ENCODE assay signal across 23 cellular contexts in genomic region chr2:95357717-95358280, GRCh38. TPM values are rescaled to one million over a fixed set of nuclear protein-coding genes. Genes with fewer than 3 reads are reported as not detected.
DNase-seq lines count a peak whose midpoint lies in the region; ATAC-seq and TF ChIP-seq lines count a peak whose summit lies in the region.
"Had no signal": no experiment of that assay in that cellular context is flagged by ENCODE, and none has a peak within 500 bp of the region (broad histone marks: within the 10 kb centered on the region; RNA-seq: fewer than 3 reads in every experiment).

No MANE protein-coding gene starts in this region.

- no peak for TF ChIP-seq POLR2A in sigmoid colon (IDR thresholded peaks at IDR 0.05)

- H3K4me3 Mint-ChIP-seq in natural killer cell treated with Interleukin-12 subunit alpha and Interleukin-12 subunit beta and Interleukin-15 and Interleukin-18, amount 100 ng/mL, for 72 hours = no peak overlapping the region
- no peak overlapping the region for H3K4me3 Mint-ChIP-seq in natural killer cell
- H3K4me3 Mint-ChIP-seq: B cell; CD4-positive, CD25-positive, alpha-beta regulatory T cell; IgD-negative memory B cell had no signal

- no peak for ATAC-seq in natural killer cell treated with Interleukin-12 subunit alpha and Interleukin-12 subunit beta and Interleukin-15 and Interleukin-18, amount 100 ng/mL, for 72 hours
- ATAC-seq in natural killer cell (no peak), GM19467 (IDR thresholded peaks at IDR 0.05; ENCODE audit: unreplicated experiment) (no peak)

- peak; percentile 39 for DNase-seq in natural killer cell treated with Interleukin-12 subunit alpha and Interleukin-12 subunit beta and Interleukin-15 and Interleukin-18, amount 100 ng/mL, for 72 hours (ENCODE audit: low spot score)
- DNase-seq in natural killer cell (no peak), islet precursor cell (peak; percentile 21), sigmoid colon (peak; percentile 36), NCI-H128 (lab: John Stamatoyannopoulos, UW; ENCODE audit: unreplicated experiment) (no peak), hepatic stellate cell (ENCODE audit: low spot score) (no peak)
- DNase-seq: ACHN; Caco-2; CD4-positive, CD25-positive, alpha-beta regulatory T cell; EL; HCEC 1CT; Kasumi-1; NCI-H1105 treated with DMSO at 0.1 percent for 48 hours; NCI-H1930; NCI-H2171; NCI-H446 treated with DMSO at 0.1 percent for 48 hours; NK-92 treated with Interleukin-12 subunit alpha and Interleukin-12 subunit beta, amount 100 ng/mL, for 24 hours; OCI-M1; RPMI8226; SJCRH30 had no signal

- no peaks in the 10 kb centered on the region for H3K36me3 ChIP-seq in sigmoid colon
- H3K36me3 ChIP-seq: SJCRH30 had no signal

- peaks cover 2 to 13% of the 10 kb centered on the region in 2 donors for H3K27me3 Mint-ChIP-seq in natural killer cell treated with Interleukin-12 subunit alpha and Interleukin-12 subunit beta and Interleukin-15 and Interleukin-18, amount 100 ng/mL, for 72 hours
- peaks cover 0 to 3% of the 10 kb centered on the region in 2 donors for H3K27me3 Mint-ChIP-seq in natural killer cell (ENCODE audit: low read depth in 2 of 2)
- H3K27me3 Mint-ChIP-seq: CD4-positive, CD25-positive, alpha-beta regulatory T cell had no signal

- 86 to 89% methylated on average over 6 of the region's 6 CpGs for WGBS in sigmoid colon, 2 donors

- H3K27ac Mint-ChIP-seq in natural killer cell treated with Interleukin-12 subunit alpha and Interleukin-12 subunit beta and Interleukin-15 and Interleukin-18, amount 100 ng/mL, for 72 hours = no peak overlapping the region
- no peak overlapping the region for H3K27ac Mint-ChIP-seq in natural killer cell
- H3K27ac Mint-ChIP-seq: B cell; CD4-positive, CD25-positive, alpha-beta regulatory T cell; IgD-negative memory B cell had no signal

- H3K9me3 ChIP-seq in sigmoid colon = no peaks in the 10 kb centered on the region
- H3K9me3 ChIP-seq: Caco-2, SJCRH30 had no signal

- H3K27ac ChIP-seq in sigmoid colon = no peak overlapping the region
- H3K27ac ChIP-seq: SJCRH30 had no signal

- peaks cover 4% of the 10 kb centered on the region for H3K9me3 Mint-ChIP-seq in natural killer cell treated with Interleukin-12 subunit alpha and Interleukin-12 subunit beta and Interleukin-15 and Interleukin-18, amount 100 ng/mL, for 72 hours
- no peaks in the 10 kb centered on the region for H3K9me3 Mint-ChIP-seq in natural killer cell
- H3K9me3 Mint-ChIP-seq: CD4-positive, CD25-positive, alpha-beta regulatory T cell had no signal

- peaks cover 0 to 9% (median 0%) of the 10 kb centered on the region in 4 donors for H3K4me1 ChIP-seq in sigmoid colon
- H3K4me1 ChIP-seq: Caco-2, SJCRH30 had no signal

- peaks cover 0 to 4% of the 10 kb centered on the region in 2 donors for H3K4me1 Mint-ChIP-seq in natural killer cell treated with Interleukin-12 subunit alpha and Interleukin-12 subunit beta and Interleukin-15 and Interleukin-18, amount 100 ng/mL, for 72 hours (ENCODE audit: low read depth in 2 of 2)
- no peaks in the 10 kb centered on the region for H3K4me1 Mint-ChIP-seq in natural killer cell
- H3K4me1 Mint-ChIP-seq: B cell; CD4-positive, CD25-positive, alpha-beta regulatory T cell; IgD-negative memory B cell had no signal

- TF ChIP-seq CTCF in natural killer cell (IDR thresholded peaks at IDR 0.05) = no peak
- TF ChIP-seq CTCF in sigmoid colon (IDR thresholded peaks at IDR 0.05) = no peak

- no peaks in the 10 kb centered on the region for H3K27me3 ChIP-seq in sigmoid colon
- H3K27me3 ChIP-seq: SJCRH30 had no signal

- no peaks in the 10 kb centered on the region for H3K36me3 Mint-ChIP-seq in natural killer cell treated with Interleukin-12 subunit alpha and Interleukin-12 subunit beta and Interleukin-15 and Interleukin-18, amount 100 ng/mL, for 72 hours
- H3K36me3 Mint-ChIP-seq in natural killer cell = no peaks in the 10 kb centered on the region
- H3K36me3 Mint-ChIP-seq: CD4-positive, CD25-positive, alpha-beta regulatory T cell; IgD-negative memory B cell had no signal

- intact Hi-C loops in natural killer cell (cut with micrococcal nuclease) = no loop called here
- intact Hi-C loops in sigmoid colon (cut with DNase I) = no loop called here

- no peak for TF ChIP-seq EP300 in sigmoid colon (IDR thresholded peaks at IDR 0.05)

- H3K4me3 ChIP-seq in sigmoid colon = no peak overlapping the region
- H3K4me3 ChIP-seq: SJCRH30 had no signal

RNA-seq across cellular contexts. Expression of gene FAHD2A, which starts 44.7 kb away (rescaled TPM):
- total RNA-seq in natural killer cell treated with Interleukin-12 subunit alpha and Interleukin-12 subunit beta and Interleukin-15 and Interleukin-18, amount 100 ng/mL, for 72 hours = 10 to 100 TPM; 22.8 to 31.4 TPM
- total RNA-seq in natural killer cell = 10 to 100 TPM; 21.6 to 25.4 (median 22.0) TPM
- total RNA-seq in sigmoid colon = 10 to 100 TPM in 3 of 4 donors, 1 to 10 TPM in 1; 8.9 to 19.4 (median 11.8) TPM
- polyA plus RNA-seq in sigmoid colon = 10 to 100 TPM; 19.7 to 30.5 (median 27.0) TPM

Comparison
In these comparisons a context has a peak if more than half of its experiments do, and no peak if none do; other contexts are left out.
1. DNase-seq: peak in natural killer cell treated with Interleukin-12 subunit alpha and Interleukin-12 subunit beta and Interleukin-15 and Interleukin-18, amount 100 ng/mL, for 72 hours (single experiment), islet precursor cell (single experiment) and sigmoid colon (single experiment); none in natural killer cell (single experiment), NCI-H128 (single experiment) and hepatic stellate cell (single experiment).